9 cellular contexts compared by ENCODE assay signal in the genomic region with DNA sequence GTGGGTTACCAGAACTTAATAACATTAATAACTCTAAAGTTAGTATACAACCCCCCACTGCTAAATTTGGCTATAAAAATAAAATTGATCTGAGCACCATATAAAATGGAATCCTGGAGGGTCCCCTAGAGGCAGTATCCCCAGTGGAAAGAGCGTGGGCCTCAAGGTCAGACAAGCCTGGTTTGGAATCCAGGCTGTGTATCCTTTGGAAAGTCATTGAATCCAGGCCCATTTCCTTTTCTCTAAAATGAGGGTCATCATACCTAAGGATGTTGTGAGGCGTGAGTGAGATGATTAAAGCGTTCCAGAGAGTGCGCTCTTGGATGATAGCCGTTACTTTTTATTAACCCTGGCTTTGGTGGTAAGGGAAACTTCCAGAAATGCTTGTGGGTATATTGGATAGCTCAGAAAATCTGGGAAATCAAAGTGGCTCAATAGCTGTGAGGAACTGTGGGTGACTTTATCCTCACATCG. TPM values are rescaled to one million over a fixed set of nuclear protein-coding genes. Genes with fewer than 3 reads are reported as not detected.
DNase-seq lines count a peak whose midpoint lies in the region; ATAC-seq, FAIRE-seq and TF ChIP-seq lines count a peak whose summit lies in the region.
"Had no signal": no experiment of that assay in that cellular context is flagged by ENCODE, and none has a peak within 500 bp of the region (broad histone marks: within the 10 kb centered on the region; RNA-seq: fewer than 3 reads in every experiment).

No MANE protein-coding gene starts in this region.

- peaks cover 15 to 30% of the 10 kb centered on the region in 2 experiments for H3K4me1 ChIP-seq in SK-N-SH (ENCODE audit: control insufficient read depth in 1 of 2, insufficient read depth in 2 of 2, low read depth in 1 of 2, low read length in 1 of 2)
- peaks cover 31 to 37% of the 10 kb centered on the region in 2 donors for H3K4me1 ChIP-seq in kidney (ENCODE audit: control insufficient read depth in 1 of 2, insufficient read depth in 1 of 2, low read depth in 1 of 2, low read length in 2 of 2)
- peaks cover 21 to 63% (median 61%) of the 10 kb centered on the region in 5 donors for H3K4me1 ChIP-seq in subcutaneous abdominal adipose tissue (ENCODE audit: control insufficient read depth in 5 of 5, insufficient read depth in 5 of 5, low read length in 5 of 5)

- peaks cover 3% of the 10 kb centered on the region for H3K9me3 Mint-ChIP-seq in activated naive CD8-positive, alpha-beta T cell treated with anti-CD3 and anti-CD28 coated beads, Interleukin-2, amount 10 ng/mL, durations not matched to agents 7 days and 5 days

- TF ChIP-seq CTCF in SK-N-SH (IDR thresholded peaks at IDR 0.05) (no peak), kidney (IDR thresholded peaks at IDR 0.05; ENCODE audit: borderline replicate concordance, extremely low read depth, insufficient read depth) (no peak)

- H3F3A ChIP-seq in SK-N-SH (replicated peaks; ENCODE audit: insufficient read depth), result peaks cover 15% of the 10 kb centered on the region

- H3K9me3 ChIP-seq in SK-N-SH, result no peaks in the 10 kb centered on the region; the same call in 1 of the 2 replicates
- H3K9me3 ChIP-seq in kidney (ENCODE audit: control insufficient read depth in 1 of 2, low read length in 2 of 2), result no peaks in the 10 kb centered on the region
- H3K9me3 ChIP-seq in subcutaneous abdominal adipose tissue (ENCODE audit: control insufficient read depth in 5 of 5, low read length in 5 of 5), result no peaks in the 10 kb centered on the region

- H3K27me3 ChIP-seq in SK-N-SH (ENCODE audit: insufficient read depth) (no peaks in the 10 kb centered on the region), subcutaneous abdominal adipose tissue (ENCODE audit: control insufficient read depth in 5 of 5, insufficient read depth in 4 of 5, low read length in 5 of 5) (peaks cover 0 to 4% (median 0%) of the 10 kb centered on the region in 5 donors)

- no peak overlapping the region for H3K27ac Mint-ChIP-seq in activated naive CD8-positive, alpha-beta T cell treated with anti-CD3 and anti-CD28 coated beads, Interleukin-2, amount 10 ng/mL, durations not matched to agents 7 days and 5 days

- FAIRE-seq in kidney (lab: Jason Lieb, UNC), result no peak
- FAIRE-seq: urothelium cell line had no signal

- H3K4me3 ChIP-seq in SK-N-SH (ENCODE audit: low read depth in 2 of 2, low read length in 1 of 2) (peak overlapping the region; percentile 94 to 97), kidney (ENCODE audit: low read length in 2 of 2) (peak overlapping the region; percentile 29 to 100), subcutaneous abdominal adipose tissue (ENCODE audit: low read depth in 1 of 5, low read length in 5 of 5) (peak overlapping the region; percentile 73 to 98 (median 95))

- no peak for TF ChIP-seq RAD21 in SK-N-SH (IDR thresholded peaks at IDR 0.05; ENCODE audit: low read length)

- ATAC-seq in SK-N-SH treated with all-trans-retinoic acid at 6 μM for 48 hours, result no peak
- ATAC-seq in activated naive CD8-positive, alpha-beta T cell treated with anti-CD3 and anti-CD28 coated beads, Interleukin-2, amount 10 ng/mL, durations not matched to agents 7 days and 5 days (ENCODE audit: low read depth), result no peak
- no peak for ATAC-seq in HG02763 (IDR thresholded peaks at IDR 0.05; ENCODE audit: unreplicated experiment)
- ATAC-seq in HG02885 (IDR thresholded peaks at IDR 0.05; ENCODE audit: poor library complexity, unreplicated experiment), result no peak

- intact Hi-C loops in kidney (cut with DNase I), result no loop called here

- H3K27me3 Mint-ChIP-seq in activated naive CD8-positive, alpha-beta T cell treated with anti-CD3 and anti-CD28 coated beads, Interleukin-2, amount 10 ng/mL, durations not matched to agents 7 days and 5 days, result no peaks in the 10 kb centered on the region

- peak overlapping the region; percentile 97 for H3K4me3 Mint-ChIP-seq in activated naive CD8-positive, alpha-beta T cell treated with anti-CD3 and anti-CD28 coated beads, Interleukin-2, amount 10 ng/mL, durations not matched to agents 7 days and 5 days

- peak overlapping the region; percentile 98; the same call in 1 of the 2 replicates for H2AFZ ChIP-seq in SK-N-SH (ENCODE audit: low read depth)

- 98% methylated on average over 6 of the region's 6 CpGs for WGBS in SK-N-SH (ENCODE audit: low lambda C conversion rate)

- peaks cover 23% of the 10 kb centered on the region for H3K4me1 Mint-ChIP-seq in activated naive CD8-positive, alpha-beta T cell treated with anti-CD3 and anti-CD28 coated beads, Interleukin-2, amount 10 ng/mL, durations not matched to agents 7 days and 5 days

- POLR2A ChIA-PET in SK-N-SH (lab: Yijun Ruan, JAX), result interaction anchor here (1.1 to 1.2 kb wide), 2 partner anchors 26 to 34 kb away, joined by 4 to 6 read pairs; partner anchors contain the start of gene HNRNPR
- POLR2A ChIA-PET in activated naive CD8-positive, alpha-beta T cell treated with anti-CD3 and anti-CD28 coated beads, Interleukin-2, amount 10 ng/mL, durations not matched to agents 7 days and 5 days (lab: Charles Lee), result interaction anchor here (6.2 kb wide), 1 partner anchor 25 kb away, joined by 97 read pairs; the partner anchor contains the start of gene HNRNPR

- H3K27ac ChIP-seq in SK-N-SH (ENCODE audit: low read depth in 2 of 2, low read length in 1 of 2) (peak overlapping the region; percentile 92 to 99), kidney (ENCODE audit: low read depth in 2 of 2, low read length in 2 of 2) (peak overlapping the region; percentile 71 to 99), subcutaneous abdominal adipose tissue (ENCODE audit: low read depth, low read length) (peak overlapping the region; percentile 100)

- DNase-seq in SK-N-SH, result no peak
- DNase-seq in activated naive CD8-positive, alpha-beta T cell treated with anti-CD3 and anti-CD28 coated beads, Interleukin-2, amount 10 ng/mL, durations not matched to agents 7 days and 5 days, result no peak
- no peak for DNase-seq in kidney
- DNase-seq in hepatic stellate cell (ENCODE audit: low spot score), result no peak

- no peak for TF ChIP-seq EP300 in SK-N-SH (IDR thresholded peaks at IDR 0.05; ENCODE audit: borderline replicate concordance in 1 of 2, low read depth in 1 of 2, low read length in 1 of 2)

- H3K4me2 ChIP-seq in SK-N-SH, result peak overlapping the region; percentile 98

- H3K9ac ChIP-seq in SK-N-SH, result peak overlapping the region; percentile 94
- H3K9ac ChIP-seq in kidney (ENCODE audit: low read length in 2 of 2), result peak overlapping the region in 1 of 2 donors; percentile 99
- H3K9ac ChIP-seq in subcutaneous abdominal adipose tissue (ENCODE audit: low read length in 5 of 5), result peak overlapping the region; percentile 96 to 99 (median 98)

- peaks cover 21% of the 10 kb centered on the region for H3K36me3 Mint-ChIP-seq in activated naive CD8-positive, alpha-beta T cell treated with anti-CD3 and anti-CD28 coated beads, Interleukin-2, amount 10 ng/mL, durations not matched to agents 7 days and 5 days

- H3K9me2 ChIP-seq in SK-N-SH, result no peaks in the 10 kb centered on the region

- H3K36me3 ChIP-seq in SK-N-SH (replicated peaks in 1 of 2; ENCODE audit: control insufficient read depth in 1 of 2, insufficient read depth in 2 of 2, low read length in 1 of 2) (peaks cover 14 to 17% of the 10 kb centered on the region in 2 experiments), kidney (ENCODE audit: control insufficient read depth in 1 of 2, insufficient read depth in 2 of 2, low read length in 2 of 2) (peaks cover 0 to 7% of the 10 kb centered on the region in 2 donors), subcutaneous abdominal adipose tissue (ENCODE audit: control insufficient read depth in 5 of 5, insufficient read depth in 5 of 5, low read length in 5 of 5) (peaks cover 10 to 18% (median 13%) of the 10 kb centered on the region in 5 donors)

- CTCF ChIA-PET in SK-N-SH (lab: Yijun Ruan, JAX), result interaction anchor here (0.8 to 5.9 kb wide), 4 partner anchors 16 to 141 kb away, joined by 4 to 61 read pairs (median 4); no protein-coding TSS in a partner anchor

- no peaks in the 10 kb centered on the region for H4K20me1 ChIP-seq in SK-N-SH (ENCODE audit: insufficient read depth)

- peaks cover 52% of the 10 kb centered on the region for H3K79me2 ChIP-seq in SK-N-SH (ENCODE audit: insufficient read depth)

TF ChIP-seq in SK-N-SH treated with all-trans-retinoic acid at 6 μM for 48 hours, 23 proteins besides CTCF, POLR2A, EP300 and RAD21 (continues in another document):
- TF ChIP-seq TCF4 (CRISPR knock-in tag; IDR thresholded peaks at IDR 0.05; ENCODE audit: borderline replicate concordance) (no peak), TOX (CRISPR knock-in tag; IDR thresholded peaks at IDR 0.05; ENCODE audit: borderline replicate concordance) (no peak)

RNA-seq across cellular contexts. Expression of gene ZNF436, which starts 0.7 kb away (rescaled TPM):
- 5.0 and 6.4 TPM in 2 replicates for polyA plus RNA-seq in SK-N-SH (2012; rRNA removed)
- 6.5 and 7.1 TPM in 2 replicates for polyA plus RNA-seq in SK-N-SH (2012; cell fraction: cytosol; rRNA removed)
- 5.1 and 9.1 TPM in 2 replicates for polyA plus RNA-seq in SK-N-SH (2012; cell fraction: nucleus; rRNA removed)
- total RNA-seq in activated naive CD8-positive, alpha-beta T cell treated with anti-CD3 and anti-CD28 coated beads, Interleukin-2, amount 10 ng/mL, durations not matched to agents 7 days and 5 days, result 1 to 10 TPM; 8.1 to 8.2 TPM
- total RNA-seq in kidney, result 19.8 TPM
- 4.6 TPM for polyA plus RNA-seq in kidney (ENCODE audit: insufficient read depth, low read depth, low replicate concordance)

RNA-seq across cellular contexts. Expression of gene HNRNPR, which starts 26.2 kb away (rescaled TPM):
- polyA plus RNA-seq in SK-N-SH (2012; rRNA removed), result 111 and 141 TPM in 2 replicates
- 158 and 178 TPM in 2 replicates for polyA plus RNA-seq in SK-N-SH (2012; cell fraction: cytosol; rRNA removed)
- 46.4 and 78.9 TPM in 2 replicates for polyA plus RNA-seq in SK-N-SH (2012; cell fraction: nucleus; rRNA removed)
- total RNA-seq in activated naive CD8-positive, alpha-beta T cell treated with anti-CD3 and anti-CD28 coated beads, Interleukin-2, amount 10 ng/mL, durations not matched to agents 7 days and 5 days, result 100 to 1,000 TPM; 167 TPM
- 126 TPM for total RNA-seq in kidney
- polyA plus RNA-seq in kidney (ENCODE audit: insufficient read depth, low read depth, low replicate concordance), result 45.3 TPM

RNA-seq across cellular contexts. Expression of gene TCEA3, which starts 54.2 kb away (rescaled TPM):
- polyA plus RNA-seq in SK-N-SH (2012; rRNA removed), result 1.1 and 1.2 TPM in 2 replicates
- polyA plus RNA-seq in SK-N-SH (2012; cell fraction: cytosol; rRNA removed), result 0.68 and 0.90 TPM in 2 replicates
- polyA plus RNA-seq in SK-N-SH (2012; cell fraction: nucleus; rRNA removed), result 3.9 and 4.7 TPM in 2 replicates
- total RNA-seq in activated naive CD8-positive, alpha-beta T cell treated with anti-CD3 and anti-CD28 coated beads, Interleukin-2, amount 10 ng/mL, durations not matched to agents 7 days and 5 days, result 10 to 100 TPM; 20.4 to 22.6 TPM
- 46.3 TPM for total RNA-seq in kidney
- 93.2 TPM for polyA plus RNA-seq in kidney (ENCODE audit: insufficient read depth, low read depth, low replicate concordance)
